Comparison of ENCODE assay signal across 25 cellular contexts in the genomic region with DNA sequence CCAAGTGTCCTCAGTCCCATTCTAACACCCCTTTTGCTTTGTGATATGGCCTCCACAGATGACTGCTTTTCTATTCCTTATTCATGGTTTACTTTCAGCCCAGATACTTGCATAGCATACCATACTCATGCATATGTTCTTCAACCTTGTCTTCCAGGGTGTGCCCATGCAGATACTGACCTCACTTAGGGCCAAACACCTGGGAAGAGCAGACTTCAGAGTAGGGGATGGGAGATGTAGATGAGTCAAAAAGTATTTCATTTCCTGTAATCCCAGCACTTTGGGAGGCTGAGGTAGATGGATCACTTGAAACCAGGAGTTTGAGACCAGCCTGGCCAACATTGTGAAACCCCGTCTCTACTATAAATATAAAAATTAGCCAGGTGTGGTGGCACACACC. TPM values are rescaled to one million over a fixed set of nuclear protein-coding genes. Genes with fewer than 3 reads are reported as not detected.
"Had no signal": no experiment of that assay in that cellular context is flagged by ENCODE, and none has a peak within 500 bp of the region (broad histone marks: within the 10 kb centered on the region; RNA-seq: fewer than 3 reads in every experiment).

No MANE protein-coding gene starts in this region.

- H3K36me3 Mint-ChIP-seq: activated naive CD4-positive, alpha-beta T cell treated with anti-CD3 and anti-CD28 coated beads, Interleukin-2, amount 50 U/mL, for 24 hours; type B pancreatic cell had no signal

- DNase-seq: activated B cell treated with CpG ODN at 0.5 μM for 24 hours; activated CD4-positive, alpha-beta T cell treated with anti-CD3 and anti-CD28 coated beads, Interleukin-2, amount 50 U/mL, for 1 hour; activated CD8-positive, alpha-beta T cell treated with anti-CD3 and anti-CD28 coated beads for 36 hours; activated naive CD8-positive, alpha-beta T cell treated with anti-CD3 and anti-CD28 coated beads, Interleukin-2, amount 50 U/mL, for 24 hours; activated T-cell treated with anti-CD3 and anti-CD28 coated beads, Interleukin-2, amount 50 U/mL, for 48 hours; amygdala; cerebellar nuclear complex; colonic mucosa; effector CD8-positive, alpha-beta T cell; foreskin melanocyte; glutamatergic neuron; left cardiac atrium; left ventricle myocardium superior; posterior cingulate gyrus; right lobe of liver; stimulated activated CD4-positive, alpha-beta T cell treated with anti-CD3 and anti-CD28 coated beads, Interleukin-12 subunit alpha, Interleukin-12 subunit beta, amount 100 ng/mL, for 4 hours; stimulated activated CD4-positive, alpha-beta T cell treated with anti-CD3 and anti-CD28 coated beads, Interleukin-4, amount 100 ng/mL, for 1 hour; stimulated activated naive CD8-positive, alpha-beta T cell treated with anti-CD3 and anti-CD28 coated beads, Interleukin-15, Interleukin-2, amounts not matched to agents 100 U/mL and 50 U/mL, for 24 hours; uterus had no signal

- H3K36me3 ChIP-seq: colonic mucosa, right lobe of liver, thoracic aorta, uterus had no signal

- H3K4me3 ChIP-seq: colonic mucosa, right lobe of liver, thoracic aorta, uterus had no signal

- H3K4me1 Mint-ChIP-seq: activated naive CD4-positive, alpha-beta T cell treated with anti-CD3 and anti-CD28 coated beads, Interleukin-2, amount 50 U/mL, for 24 hours; activated naive CD8-positive, alpha-beta T cell treated with anti-CD3 and anti-CD28 coated beads, Interleukin-2, amount 50 U/mL, for 24 hours had no signal

- ATAC-seq: activated CD8-positive, alpha-beta T cell treated with anti-CD3 and anti-CD28 coated beads for 36 hours; activated naive CD8-positive, alpha-beta T cell treated with anti-CD3 and anti-CD28 coated beads, Interleukin-2, amount 50 U/mL, for 24 hours; right lobe of liver; stimulated activated naive CD8-positive, alpha-beta T cell treated with anti-CD3 and anti-CD28 coated beads, Interleukin-15, Interleukin-2, amounts not matched to agents 100 U/mL and 50 U/mL, for 24 hours had no signal

- H3K9me3 ChIP-seq: colonic mucosa, right lobe of liver, thoracic aorta, uterus had no signal

- H3K27ac ChIP-seq: colonic mucosa, right lobe of liver, thoracic aorta, uterus had no signal

- H3K27me3 ChIP-seq: colonic mucosa, right lobe of liver, uterus had no signal

- H3K4me3 Mint-ChIP-seq: activated B cell treated with CpG ODN at 0.5 μM for 24 hours; activated CD8-positive, alpha-beta T cell treated with anti-CD3 and anti-CD28 coated beads for 36 hours; activated naive CD4-positive, alpha-beta T cell treated with anti-CD3 and anti-CD28 coated beads, Interleukin-2, amount 50 U/mL, for 24 hours; activated naive CD8-positive, alpha-beta T cell treated with anti-CD3 and anti-CD28 coated beads, Interleukin-2, amount 50 U/mL, for 24 hours; nephron; T-helper 2 cell treated with Interferon-gamma antibody and Interleukin-4, amounts not matched to agents 5 μg/mL and 100 μg/mL, for 36 hours; type B pancreatic cell had no signal

- H3K9me3 Mint-ChIP-seq: activated B cell treated with CpG ODN at 0.5 μM for 24 hours; activated CD8-positive, alpha-beta T cell treated with anti-CD3 and anti-CD28 coated beads for 36 hours; activated naive CD4-positive, alpha-beta T cell treated with anti-CD3 and anti-CD28 coated beads, Interleukin-2, amount 50 U/mL, for 24 hours; activated naive CD8-positive, alpha-beta T cell treated with anti-CD3 and anti-CD28 coated beads, Interleukin-2, amount 50 U/mL, for 24 hours; activated T-helper 2 cell treated with anti-CD3 and anti-CD28 coated beads, Interferon-gamma antibody, Interleukin-2, Interleukin-4, amounts not matched to agents 10 μg/mL and 5 μg/mL and 100 μg/mL, durations not matched to agents 14 hours and 24 hours and 36 hours; nephron; T-helper 2 cell treated with Interferon-gamma antibody and Interleukin-4, amounts not matched to agents 5 μg/mL and 100 μg/mL, for 36 hours; type B pancreatic cell had no signal

- H3K4me1 ChIP-seq: colonic mucosa, right lobe of liver, uterus had no signal

RNA-seq across cellular contexts. Expression of a gene that starts 58.3 kb away (rescaled TPM):
- total RNA-seq: activated T-helper 2 cell treated with anti-CD3 and anti-CD28 coated beads, Interferon-gamma antibody, Interleukin-2, Interleukin-4, amounts not matched to agents 10 μg/mL and 5 μg/mL and 100 μg/mL, durations not matched to agents 14 hours and 24 hours and 36 hours had no signal
